In genomic region chr9:100099722-100100042, GRCh38 we compare ENCODE assay signal across 8 cellular contexts. TPM values are rescaled to one million over a fixed set of nuclear protein-coding genes. Genes with fewer than 3 reads are reported as not detected.
A peak's percentile ranks its signal among the peaks of the same experiment; 100 is the strongest.
DNase-seq lines count a peak whose midpoint lies in the region; ATAC-seq and TF ChIP-seq lines count a peak whose summit lies in the region.

No MANE protein-coding gene starts in this region.

- H3K36me3 Mint-ChIP-seq in immature natural killer cell = no peaks in the 10 kb centered on the region

- in situ Hi-C loops in astrocyte of the cerebellum (cut with HindIII; ENCODE audit: low sequenced_read_pairs) = no loop called here

- no peaks in the 10 kb centered on the region for H3K9me3 Mint-ChIP-seq in immature natural killer cell

- DNase-seq in AG08396 (ENCODE audit: low spot score) (peak; percentile 16), NCI-H1092 treated with DMSO at 0.1 percent for 48 hours (lab: John Stamatoyannopoulos, UW) (peak; percentile 72), astrocyte of the cerebellum (ENCODE audit: low read depth) (no peak), immature natural killer cell (no peak), foreskin melanocyte (no peak), EL (no peak)
- DNase-seq in stimulated activated CD4-positive, alpha-beta T cell treated with anti-CD3 and anti-CD28 coated beads, Interleukin-4, amount 100 ng/mL, for 1 hour = peak; percentile 6

- ATAC-seq in GM18517 (IDR thresholded peaks at IDR 0.05; ENCODE audit: unreplicated experiment) = peak; percentile 14

- peak overlapping the region; percentile 94 to 99 (median 99) for H3K27ac Mint-ChIP-seq in immature natural killer cell

- H3K4me1 Mint-ChIP-seq in immature natural killer cell = peaks cover 35 to 54% of the 10 kb centered on the region in 2 donors

- peak overlapping the region; percentile 99 to 100 (median 100) for H3K4me3 Mint-ChIP-seq in immature natural killer cell

- peaks cover 0 to 6% (median 3%) of the 10 kb centered on the region in 3 donors for H3K27me3 Mint-ChIP-seq in immature natural killer cell (ENCODE audit: low read depth in 3 of 3)

- no peak for TF ChIP-seq CTCF in astrocyte of the cerebellum (IDR thresholded peaks at IDR 0.05; ENCODE audit: low read depth, low read length, missing control alignments)

- H3K4me3 ChIP-seq in astrocyte of the cerebellum (ENCODE audit: low read depth, low read length) = peak overlapping the region; percentile 93

RNA-seq across cellular contexts. Expression of gene INVS, which starts 0.6 kb away (rescaled TPM):
- polyA plus RNA-seq in immature natural killer cell = 10 to 100 TPM in 1 of 3 donors, 1 to 10 TPM in 2; 3.4 to 12.6 (median 4.9) TPM

RNA-seq across cellular contexts. Expression of gene ERP44, which starts 0.9 kb away (rescaled TPM):
- polyA plus RNA-seq in immature natural killer cell = 10 to 100 TPM; 42.0 to 53.4 (median 46.6) TPM

Comparison
In these comparisons a context has a peak if more than half of its experiments do, and no peak if none do; other contexts are left out.
1. DNase-seq: peak in AG08396 (single experiment), NCI-H1092 treated with DMSO at 0.1 percent for 48 hours (single experiment) and stimulated activated CD4-positive, alpha-beta T cell treated with anti-CD3 and anti-CD28 coated beads, Interleukin-4, amount 100 ng/mL, for 1 hour (single experiment); none in astrocyte of the cerebellum (single experiment), immature natural killer cell (0 of 3), foreskin melanocyte (single experiment) and EL (single experiment).